Comparison of ENCODE assay signal across 8 cellular contexts in the genomic region with DNA sequence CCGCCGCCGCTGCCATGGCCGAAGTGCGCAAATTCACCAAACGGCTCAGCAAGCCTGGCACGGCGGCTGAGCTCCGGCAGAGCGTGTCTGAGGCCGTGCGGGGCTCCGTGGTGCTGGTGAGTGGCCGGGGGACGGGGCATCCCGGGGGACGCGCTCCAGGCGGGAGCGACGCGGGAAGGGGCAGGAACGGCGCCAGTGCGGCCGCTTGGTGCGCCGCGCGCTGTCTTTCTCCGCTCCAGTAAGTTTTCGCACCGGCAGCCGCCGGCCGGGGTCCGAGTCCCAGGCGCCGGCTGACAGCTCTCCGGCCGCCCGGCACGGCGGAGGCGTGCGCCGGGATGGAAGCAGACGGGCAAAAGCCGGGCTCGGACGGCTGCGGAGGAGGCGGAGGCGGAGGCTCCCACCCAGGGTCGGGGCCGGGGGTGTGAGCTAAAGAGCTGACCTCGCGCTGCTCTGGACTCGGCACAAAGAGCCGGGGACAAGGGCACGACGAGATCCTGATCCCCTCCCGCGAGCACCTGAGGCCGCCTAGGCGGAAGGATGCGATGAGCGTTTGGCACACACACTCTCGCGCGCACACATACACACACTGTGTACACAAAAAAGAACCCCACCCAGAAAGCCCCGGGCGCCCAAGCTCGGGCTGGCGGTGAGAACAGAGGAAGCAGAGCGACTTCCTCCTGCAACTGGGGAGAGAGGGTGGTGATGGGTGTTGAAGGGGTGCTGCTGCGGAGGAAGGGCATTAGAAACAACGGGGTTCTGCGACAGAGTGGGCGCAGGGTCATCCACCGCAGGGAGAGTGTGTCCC. TPM values are rescaled to one million over a fixed set of nuclear protein-coding genes. Genes with fewer than 3 reads are reported as not detected.
DNase-seq lines count a peak whose midpoint lies in the region; ATAC-seq and TF ChIP-seq lines count a peak whose summit lies in the region.

No MANE protein-coding gene starts in this region.

- no peaks in the 10 kb centered on the region for H3F3A ChIP-seq in smooth muscle cell (ENCODE audit: low read depth)

- peak overlapping the region; percentile 96 for H3K27ac Mint-ChIP-seq in activated naive CD4-positive, alpha-beta T cell treated with anti-CD3 and anti-CD28 coated beads, Interleukin-2, amount 50 U/mL, for 24 hours

- H3K36me3 ChIP-seq in iPS DF 6.9 (ENCODE audit: control insufficient read depth, insufficient read depth, low read length) (no peaks in the 10 kb centered on the region), smooth muscle cell (ENCODE audit: low read depth) (no peaks in the 10 kb centered on the region)

- ATAC-seq in GM19452 (IDR thresholded peaks at IDR 0.05; ENCODE audit: unreplicated experiment): peak; percentile 57
- ATAC-seq in HG03565 (IDR thresholded peaks at IDR 0.05; ENCODE audit: unreplicated experiment): peak; percentile 56

- H3K36me3 Mint-ChIP-seq in activated naive CD4-positive, alpha-beta T cell treated with anti-CD3 and anti-CD28 coated beads, Interleukin-2, amount 50 U/mL, for 24 hours: peaks cover 1% of the 10 kb centered on the region

- TF ChIP-seq CTCF in smooth muscle cell (IDR thresholded peaks at IDR 0.05; ENCODE audit: borderline replicate concordance, insufficient read depth, poor library complexity, severe bottlenecking): no peak

- whole genome bisulfite sequencing in iPS DF 6.9 (ENCODE audit: insufficient coverage, insufficient read length): no CpG with 5 or more reads among the region's 81 CpGs
- 49% methylated on average over 60 of the region's 81 CpGs for WGBS in smooth muscle cell (ENCODE audit: low lambda C conversion rate)

- peak overlapping the region; percentile 87 for H3K4me2 ChIP-seq in smooth muscle cell

- peaks cover 34% of the 10 kb centered on the region for H3K4me1 Mint-ChIP-seq in activated naive CD4-positive, alpha-beta T cell treated with anti-CD3 and anti-CD28 coated beads, Interleukin-2, amount 50 U/mL, for 24 hours

- H3K27ac ChIP-seq in iPS DF 6.9 (ENCODE audit: low read length): no peak overlapping the region
- H3K27ac ChIP-seq in smooth muscle cell (ENCODE audit: low read depth): no peak overlapping the region

- no peaks in the 10 kb centered on the region for H3K27me3 Mint-ChIP-seq in activated naive CD4-positive, alpha-beta T cell treated with anti-CD3 and anti-CD28 coated beads, Interleukin-2, amount 50 U/mL, for 24 hours

- H3K4me1 ChIP-seq in iPS DF 6.9 (ENCODE audit: control insufficient read depth, insufficient read depth, low read length) (no peaks in the 10 kb centered on the region), smooth muscle cell (ENCODE audit: low read depth) (no peaks in the 10 kb centered on the region)

- H3K9me3 Mint-ChIP-seq in activated naive CD4-positive, alpha-beta T cell treated with anti-CD3 and anti-CD28 coated beads, Interleukin-2, amount 50 U/mL, for 24 hours: no peaks in the 10 kb centered on the region

- H3K4me3 ChIP-seq in iPS DF 6.9 (ENCODE audit: low read length) (peak overlapping the region; percentile 86), smooth muscle cell (peak overlapping the region; percentile 56)

- peak overlapping the region; percentile 98 for H3K4me3 Mint-ChIP-seq in activated naive CD4-positive, alpha-beta T cell treated with anti-CD3 and anti-CD28 coated beads, Interleukin-2, amount 50 U/mL, for 24 hours

- DNase-seq in CD1c-positive myeloid dendritic cell (ENCODE audit: extremely low spot score) (peak; percentile 73), SK-N-DZ (ENCODE audit: low spot score) (peak; percentile 36), iPS DF 6.9 (ENCODE audit: low read depth, low spot score) (no peak), smooth muscle cell (lab: John Stamatoyannopoulos, UW; ENCODE audit: unreplicated experiment) (no peak), amniotic stem cell (lab: John Stamatoyannopoulos, UW) (no peak)

- H3K27me3 ChIP-seq in iPS DF 6.9 (ENCODE audit: control insufficient read depth, insufficient read depth, low read length) (peaks cover 4% of the 10 kb centered on the region), smooth muscle cell (ENCODE audit: low read depth) (peaks cover 15% of the 10 kb centered on the region)

- peak overlapping the region; percentile 69 for H2AFZ ChIP-seq in smooth muscle cell (ENCODE audit: low read depth)

- no peaks in the 10 kb centered on the region for H3K79me2 ChIP-seq in smooth muscle cell (ENCODE audit: low read depth)

- H3K9ac ChIP-seq in smooth muscle cell (ENCODE audit: low read depth): no peak overlapping the region

- H3K9me3 ChIP-seq in iPS DF 6.9 (ENCODE audit: control insufficient read depth, insufficient read depth, low read length) (no peaks in the 10 kb centered on the region), smooth muscle cell (replicated peaks; ENCODE audit: low read depth) (no peaks in the 10 kb centered on the region)

- H4K20me1 ChIP-seq in smooth muscle cell (ENCODE audit: low read depth): no peaks in the 10 kb centered on the region

RNA-seq across cellular contexts. Expression of a gene that starts 0.5 kb away (rescaled TPM):
- 15.1 and 19.0 TPM in 2 replicates for polyA plus RNA-seq in SK-N-DZ (2014; cell fraction: cytosol; rRNA removed)
- 11.7 and 20.2 TPM in 2 replicates for polyA plus RNA-seq in SK-N-DZ (2014; cell fraction: nucleus; rRNA removed)
- 2.6 and 3.5 TPM in 2 replicates for total RNA-seq in smooth muscle cell
- 1.3 and 2.3 TPM in 2 replicates for polyA plus RNA-seq in smooth muscle cell

Comparison
In these comparisons a context has a peak if more than half of its experiments do, and no peak if none do; other contexts are left out.
1. DNase-seq: peak in CD1c-positive myeloid dendritic cell (single experiment) and SK-N-DZ (single experiment); none in iPS DF 6.9 (single experiment), smooth muscle cell (single experiment) and amniotic stem cell (single experiment).